In the genomic region with DNA sequence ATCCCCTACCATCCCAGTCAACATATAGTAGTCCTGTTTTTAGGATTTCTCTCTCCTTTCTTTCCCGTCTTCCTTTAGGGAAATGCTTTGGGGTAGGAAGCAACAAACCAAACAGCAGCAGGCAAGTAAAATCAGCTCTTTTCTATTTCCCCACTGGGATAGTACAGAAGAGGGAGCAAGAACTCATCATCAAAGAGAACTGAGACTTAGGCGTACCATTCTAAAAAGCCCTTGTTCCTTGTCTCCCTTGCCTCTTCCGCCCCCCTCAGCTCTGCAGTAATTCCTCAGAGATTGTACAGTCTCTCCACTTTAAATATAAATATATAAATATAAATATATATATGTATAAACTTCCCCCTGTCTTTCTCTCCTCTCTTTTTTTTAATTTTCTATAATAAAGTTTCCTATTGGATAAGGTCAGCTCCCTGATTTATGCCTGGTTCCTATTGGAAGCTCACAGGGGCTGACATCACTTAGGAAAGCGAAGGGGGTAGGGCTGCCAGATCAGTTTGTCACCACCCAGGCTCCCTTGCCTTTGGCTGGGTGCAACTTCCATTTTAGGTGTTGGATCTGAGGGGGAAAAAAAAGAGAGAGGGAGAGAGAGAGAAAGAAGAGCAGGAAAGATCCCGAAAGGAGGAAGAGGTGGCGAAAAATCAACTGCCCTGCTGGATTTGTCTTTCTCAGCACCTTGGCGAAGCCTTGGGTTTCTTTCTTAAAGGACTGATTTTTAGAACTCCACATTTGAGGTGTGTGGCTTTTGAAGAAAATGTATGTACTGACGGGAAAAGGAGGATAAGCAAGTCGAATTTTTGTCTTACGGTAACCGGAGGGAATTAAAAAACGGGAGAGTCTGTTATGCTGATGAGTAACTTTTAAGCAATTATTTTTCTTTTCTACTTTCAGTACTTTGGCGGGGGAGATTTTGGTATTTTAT, we compare ENCODE assay signal across 8 cellular contexts. TPM values are rescaled to one million over a fixed set of nuclear protein-coding genes. Genes with fewer than 3 reads are reported as not detected.
DNase-seq lines count a peak whose midpoint lies in the region; ATAC-seq and TF ChIP-seq lines count a peak whose summit lies in the region.

A gene with protein sequence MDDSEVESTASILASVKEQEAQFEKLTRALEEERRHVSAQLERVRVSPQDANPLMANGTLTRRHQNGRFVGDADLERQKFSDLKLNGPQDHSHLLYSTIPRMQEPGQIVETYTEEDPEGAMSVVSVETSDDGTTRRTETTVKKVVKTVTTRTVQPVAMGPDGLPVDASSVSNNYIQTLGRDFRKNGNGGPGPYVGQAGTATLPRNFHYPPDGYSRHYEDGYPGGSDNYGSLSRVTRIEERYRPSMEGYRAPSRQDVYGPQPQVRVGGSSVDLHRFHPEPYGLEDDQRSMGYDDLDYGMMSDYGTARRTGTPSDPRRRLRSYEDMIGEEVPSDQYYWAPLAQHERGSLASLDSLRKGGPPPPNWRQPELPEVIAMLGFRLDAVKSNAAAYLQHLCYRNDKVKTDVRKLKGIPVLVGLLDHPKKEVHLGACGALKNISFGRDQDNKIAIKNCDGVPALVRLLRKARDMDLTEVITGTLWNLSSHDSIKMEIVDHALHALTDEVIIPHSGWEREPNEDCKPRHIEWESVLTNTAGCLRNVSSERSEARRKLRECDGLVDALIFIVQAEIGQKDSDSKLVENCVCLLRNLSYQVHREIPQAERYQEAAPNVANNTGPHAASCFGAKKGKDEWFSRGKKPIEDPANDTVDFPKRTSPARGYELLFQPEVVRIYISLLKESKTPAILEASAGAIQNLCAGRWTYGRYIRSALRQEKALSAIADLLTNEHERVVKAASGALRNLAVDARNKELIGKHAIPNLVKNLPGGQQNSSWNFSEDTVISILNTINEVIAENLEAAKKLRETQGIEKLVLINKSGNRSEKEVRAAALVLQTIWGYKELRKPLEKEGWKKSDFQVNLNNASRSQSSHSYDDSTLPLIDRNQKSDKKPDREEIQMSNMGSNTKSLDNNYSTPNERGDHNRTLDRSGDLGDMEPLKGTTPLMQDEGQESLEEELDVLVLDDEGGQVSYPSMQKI (plus strand): TSS at position 502 of the 934 bp plus-strand sequence. CDS start 29,677 bp downstream, outside the sequence.

- peaks cover 15% of the 10 kb centered on the region for H3K4me1 Mint-ChIP-seq in T-helper 1 cell treated with Interleukin-12 subunit alpha and Interleukin-12 subunit beta and Interleukin-4 antibody, amounts not matched to agents 30 μg/mL and 1 μg/mL, for 36 hours (ENCODE audit: low read depth)

- peak within 1 kb of the TSS; percentile 60 for H3K4me3 Mint-ChIP-seq in T-helper 1 cell treated with Interleukin-12 subunit alpha and Interleukin-12 subunit beta and Interleukin-4 antibody, amounts not matched to agents 30 μg/mL and 1 μg/mL, for 36 hours

- no peaks in the 10 kb centered on the region for H3K36me3 Mint-ChIP-seq in T-helper 1 cell treated with Interleukin-12 subunit alpha and Interleukin-12 subunit beta and Interleukin-4 antibody, amounts not matched to agents 30 μg/mL and 1 μg/mL, for 36 hours (ENCODE audit: low read depth)

- peaks cover 3% of the 10 kb centered on the region for H3K4me1 ChIP-seq in thymus (ENCODE audit: control insufficient read depth, insufficient read depth, low read length)

- DNase-seq in LHCN-M2 (ENCODE audit: low read depth) = peak; percentile 97
- peak; percentile 93 for DNase-seq in epithelial cell of proximal tubule (ENCODE audit: low read depth)
- no peak for DNase-seq in mesenteric fat pad (ENCODE audit: low spot score)
- DNase-seq in NCI-H345 treated with DMSO at 0.1 percent for 48 hours (lab: John Stamatoyannopoulos, UW; ENCODE audit: unreplicated experiment) = no peak

- WGBS in thymus = 16% methylated on average over 13 of the region's 13 CpGs

- H3K27ac Mint-ChIP-seq in T-helper 1 cell treated with Interleukin-12 subunit alpha and Interleukin-12 subunit beta and Interleukin-4 antibody, amounts not matched to agents 30 μg/mL and 1 μg/mL, for 36 hours = no peak within 1 kb of the TSS

- no peaks in the 10 kb centered on the region for H3K27me3 ChIP-seq in thymus (ENCODE audit: control insufficient read depth, insufficient read depth)

- peak within 1 kb of the TSS; percentile 82 for H3K27ac ChIP-seq in thymus (ENCODE audit: low read depth)

- peaks cover 3% of the 10 kb centered on the region for H3K27me3 Mint-ChIP-seq in T-helper 1 cell treated with Interleukin-12 subunit alpha and Interleukin-12 subunit beta and Interleukin-4 antibody, amounts not matched to agents 30 μg/mL and 1 μg/mL, for 36 hours (ENCODE audit: low read depth)

- H3K4me3 ChIP-seq in GM08714 (ENCODE audit: low read length) = peak within 1 kb of the TSS; percentile 100
- peak within 1 kb of the TSS; percentile 65 for H3K4me3 ChIP-seq in epithelial cell of proximal tubule (ENCODE audit: low read depth, low read length)
- peak within 1 kb of the TSS; percentile 37 for H3K4me3 ChIP-seq in thymus (ENCODE audit: low read length)

- ATAC-seq in GM21825 (IDR thresholded peaks at IDR 0.05; ENCODE audit: unreplicated experiment) = peak; percentile 95

- H3K9me3 ChIP-seq in thymus (ENCODE audit: control insufficient read depth) = no peaks in the 10 kb centered on the region

- no peak for TF ChIP-seq CTCF in epithelial cell of proximal tubule (conservative IDR thresholded peaks at IDR 0.05; ENCODE audit: low read depth, low read length)

- no peaks in the 10 kb centered on the region for H3K9me3 Mint-ChIP-seq in T-helper 1 cell treated with Interleukin-12 subunit alpha and Interleukin-12 subunit beta and Interleukin-4 antibody, amounts not matched to agents 30 μg/mL and 1 μg/mL, for 36 hours

- H3K36me3 ChIP-seq in thymus (ENCODE audit: control insufficient read depth, insufficient read depth) = no peaks in the 10 kb centered on the region

RNA-seq across cellular contexts. Expression of the gene that starts here (rescaled TPM):
- total RNA-seq in LHCN-M2 (2014; rRNA removed) = 68.5 and 83.3 TPM in 2 replicates
- 53.3 TPM for polyA plus RNA-seq in LHCN-M2 (2012)
- 83.6 and 112 TPM in 2 replicates for total RNA-seq in epithelial cell of proximal tubule
- total RNA-seq in mesenteric fat pad = 150 TPM
- 34.9 TPM for polyA plus RNA-seq in thymus

Comparison
In these comparisons a context has a peak if more than half of its experiments do, and no peak if none do; other contexts are left out.
1. H3K4me3 ChIP-seq: peak in every context shown above with its lines; median percentile 100 in GM08714; 65 in epithelial cell of proximal tubule; 37 in thymus.
2. DNase-seq: peak in LHCN-M2 (single experiment) and epithelial cell of proximal tubule (single experiment); none in mesenteric fat pad (single experiment) and NCI-H345 treated with DMSO at 0.1 percent for 48 hours (single experiment).